7 cellular contexts compared by ENCODE assay signal in genomic region chr20:45935416-45936046, GRCh38. TPM values are rescaled to one million over a fixed set of nuclear protein-coding genes. Genes with fewer than 3 reads are reported as not detected.
DNase-seq lines count a peak whose midpoint lies in the region; ATAC-seq and TF ChIP-seq lines count a peak whose summit lies in the region.

No MANE protein-coding gene starts in this region.

- H3K27ac ChIP-seq in body of pancreas (peak overlapping the region; percentile 59 to 100 (median 99)), left lung (peak overlapping the region; percentile 87 to 100), temporal lobe (ENCODE audit: low read depth, low read length) (peak overlapping the region; percentile 99)

- peak overlapping the region; percentile 5 to 94 for H3K4me3 ChIP-seq in body of pancreas
- peak overlapping the region; percentile 35 to 95 for H3K4me3 ChIP-seq in left lung

- WGBS in body of pancreas, 2 donors = 10% methylated on average over 21 of the region's 21 CpGs

- H3K4me1 ChIP-seq in body of pancreas (peaks cover 13% of the 10 kb centered on the region), left lung (peaks cover 5 to 32% of the 10 kb centered on the region in 2 donors)

- peak; percentile 28 for ATAC-seq in GM19395 (IDR thresholded peaks at IDR 0.05; ENCODE audit: unreplicated experiment)
- peak; percentile 14 for ATAC-seq in HG03521 (IDR thresholded peaks at IDR 0.05; ENCODE audit: unreplicated experiment)
- ATAC-seq in body of pancreas = peak; percentile 19
- ATAC-seq in left lung = peak; percentile 16

- no peaks in the 10 kb centered on the region for H3K27me3 ChIP-seq in body of pancreas
- H3K27me3 ChIP-seq in left lung = no peaks in the 10 kb centered on the region

- H3K36me3 ChIP-seq in body of pancreas (replicated peaks in 1 of 2; ENCODE audit: insufficient read depth in 1 of 2, low read depth in 2 of 2) (peaks cover 3 to 24% of the 10 kb centered on the region in 2 donors), left lung (peaks cover 0 to 38% of the 10 kb centered on the region in 2 donors)

- intact Hi-C loops in body of pancreas (cut with DNase I) = no loop called here
- intact Hi-C loops in left lung (cut with DNase I) = no loop called here
- intact Hi-C loops in posterior vena cava (cut with DNase I) = loop anchor here in 1 of 2 donors (10.0 kb wide), 1 partner anchor 111 kb away; the partner anchor contains the start of gene TNNC2

- TF ChIP-seq CTCF in body of pancreas (IDR thresholded peaks at IDR 0.05) = no peak
- no peak for TF ChIP-seq CTCF in left lung (IDR thresholded peaks at IDR 0.05)

- TF ChIP-seq POLR2A in body of pancreas (IDR thresholded peaks at IDR 0.05) = no peak

- H3K9me3 ChIP-seq in body of pancreas (no peaks in the 10 kb centered on the region), left lung (no peaks in the 10 kb centered on the region)

- no peak for DNase-seq in body of pancreas
- no peak for DNase-seq in left lung
- no peak for DNase-seq in posterior vena cava (ENCODE audit: low spot score)
- no peak for DNase-seq in activated CD4-positive, CD25-positive, alpha-beta regulatory T cell treated with anti-CD3 and anti-CD28 coated beads, Interleukin-2, amount 50 U/mL, for 72 hours

RNA-seq across cellular contexts. Expression of gene PCIF1, which starts 1.0 kb away (rescaled TPM):
- total RNA-seq in body of pancreas (10 to 100 TPM; 20.2 to 28.7 TPM), left lung (10 to 100 TPM; 26.1 to 33.0 TPM), temporal lobe (14.5 TPM), posterior vena cava (10 to 100 TPM; 27.3 to 35.7 TPM)

RNA-seq across cellular contexts. Expression of gene PLTP, which starts 23.6 kb away (rescaled TPM):
- total RNA-seq in body of pancreas = 100 to 1,000 TPM; 109 to 198 TPM
- 100 to 1,000 TPM; 162 to 172 TPM for total RNA-seq in left lung
- 18.2 TPM for total RNA-seq in temporal lobe
- 100 to 1,000 TPM; 134 to 689 TPM for total RNA-seq in posterior vena cava

RNA-seq across cellular contexts. Expression of gene ZNF335, which starts 36.5 kb away (rescaled TPM):
- total RNA-seq in body of pancreas (10 to 100 TPM; 21.8 to 41.9 TPM), left lung (10 to 100 TPM; 15.3 to 23.3 TPM), temporal lobe (8.1 TPM), posterior vena cava (10 to 100 TPM; 12.6 to 13.7 TPM)

RNA-seq across cellular contexts. Expression of gene CTSA, which starts 44.4 kb away (rescaled TPM):
- 10 to 100 TPM; 41.0 to 43.8 TPM for total RNA-seq in body of pancreas
- 100 to 1,000 TPM; 234 to 268 TPM for total RNA-seq in left lung
- total RNA-seq in temporal lobe = 10.3 TPM
- total RNA-seq in posterior vena cava = 100 to 1,000 TPM in 1 of 2 donors, 10 to 100 TPM in 1; 81.2 to 112 TPM

RNA-seq across cellular contexts. Expression of gene NEURL2, which starts 44.5 kb away (rescaled TPM):
- 1 to 10 TPM; 3.3 to 5.2 TPM for total RNA-seq in body of pancreas
- 1 to 10 TPM; 4.0 to 4.3 TPM for total RNA-seq in left lung
- total RNA-seq in temporal lobe = 3.2 TPM
- 10 to 100 TPM; 10.0 to 35.4 TPM for total RNA-seq in posterior vena cava
